ENCODE assay signal across 2 cellular contexts in the genomic region with DNA sequence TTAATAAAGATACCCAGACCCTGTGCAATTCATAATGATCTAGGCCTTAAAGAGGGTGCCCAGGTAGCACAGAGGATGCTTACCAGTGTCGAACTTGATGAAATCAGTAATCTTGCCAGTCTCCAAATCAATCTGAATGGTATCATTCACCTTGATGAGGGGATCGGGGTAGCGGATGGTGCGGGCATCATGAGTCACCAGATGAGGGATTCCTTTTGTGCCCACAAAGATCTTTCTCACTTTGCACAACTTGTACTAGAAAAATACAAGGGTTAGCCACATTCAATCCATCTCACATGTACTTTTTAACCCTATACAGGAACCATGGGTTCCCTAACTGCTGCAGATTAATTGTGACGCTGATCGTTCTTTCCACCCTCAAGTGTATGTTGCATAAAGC.
TF ChIP-seq lines count a peak whose summit lies in the region.

No MANE protein-coding gene starts in this region.

TF ChIP-seq in SK-N-SH, 30 proteins besides CTCF, POLR2A, EP300 and RAD21 (continued from another document):
- TF ChIP-seq, protein P1, sequence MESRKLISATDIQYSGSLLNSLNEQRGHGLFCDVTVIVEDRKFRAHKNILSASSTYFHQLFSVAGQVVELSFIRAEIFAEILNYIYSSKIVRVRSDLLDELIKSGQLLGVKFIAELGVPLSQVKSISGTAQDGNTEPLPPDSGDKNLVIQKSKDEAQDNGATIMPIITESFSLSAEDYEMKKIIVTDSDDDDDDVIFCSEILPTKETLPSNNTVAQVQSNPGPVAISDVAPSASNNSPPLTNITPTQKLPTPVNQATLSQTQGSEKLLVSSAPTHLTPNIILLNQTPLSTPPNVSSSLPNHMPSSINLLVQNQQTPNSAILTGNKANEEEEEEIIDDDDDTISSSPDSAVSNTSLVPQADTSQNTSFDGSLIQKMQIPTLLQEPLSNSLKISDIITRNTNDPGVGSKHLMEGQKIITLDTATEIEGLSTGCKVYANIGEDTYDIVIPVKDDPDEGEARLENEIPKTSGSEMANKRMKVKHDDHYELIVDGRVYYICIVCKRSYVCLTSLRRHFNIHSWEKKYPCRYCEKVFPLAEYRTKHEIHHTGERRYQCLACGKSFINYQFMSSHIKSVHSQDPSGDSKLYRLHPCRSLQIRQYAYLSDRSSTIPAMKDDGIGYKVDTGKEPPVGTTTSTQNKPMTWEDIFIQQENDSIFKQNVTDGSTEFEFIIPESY (IDR thresholded peaks at IDR 0.05; ENCODE audit: borderline replicate concordance, low read depth), result no peak
- TF ChIP-seq RCOR1 (IDR thresholded peaks at IDR 0.05; ENCODE audit: low read length), result no peak
- TF ChIP-seq, protein P2, sequence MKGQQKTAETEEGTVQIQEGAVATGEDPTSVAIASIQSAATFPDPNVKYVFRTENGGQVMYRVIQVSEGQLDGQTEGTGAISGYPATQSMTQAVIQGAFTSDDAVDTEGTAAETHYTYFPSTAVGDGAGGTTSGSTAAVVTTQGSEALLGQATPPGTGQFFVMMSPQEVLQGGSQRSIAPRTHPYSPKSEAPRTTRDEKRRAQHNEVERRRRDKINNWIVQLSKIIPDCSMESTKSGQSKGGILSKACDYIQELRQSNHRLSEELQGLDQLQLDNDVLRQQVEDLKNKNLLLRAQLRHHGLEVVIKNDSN (IDR thresholded peaks at IDR 0.05; ENCODE audit: borderline replicate concordance, low read depth), result no peak
- no peak for TF ChIP-seq GATA2 (CRISPR knock-in tag; IDR thresholded peaks at IDR 0.05)
- no peak for TF ChIP-seq FOXM1 (IDR thresholded peaks at IDR 0.05; ENCODE audit: low read depth)

TF ChIP-seq in SK-N-SH treated with all-trans-retinoic acid at 6 μM for 48 hours, 23 proteins besides CTCF, POLR2A, EP300 and RAD21 (continued from another document):
- TF ChIP-seq, protein P3, sequence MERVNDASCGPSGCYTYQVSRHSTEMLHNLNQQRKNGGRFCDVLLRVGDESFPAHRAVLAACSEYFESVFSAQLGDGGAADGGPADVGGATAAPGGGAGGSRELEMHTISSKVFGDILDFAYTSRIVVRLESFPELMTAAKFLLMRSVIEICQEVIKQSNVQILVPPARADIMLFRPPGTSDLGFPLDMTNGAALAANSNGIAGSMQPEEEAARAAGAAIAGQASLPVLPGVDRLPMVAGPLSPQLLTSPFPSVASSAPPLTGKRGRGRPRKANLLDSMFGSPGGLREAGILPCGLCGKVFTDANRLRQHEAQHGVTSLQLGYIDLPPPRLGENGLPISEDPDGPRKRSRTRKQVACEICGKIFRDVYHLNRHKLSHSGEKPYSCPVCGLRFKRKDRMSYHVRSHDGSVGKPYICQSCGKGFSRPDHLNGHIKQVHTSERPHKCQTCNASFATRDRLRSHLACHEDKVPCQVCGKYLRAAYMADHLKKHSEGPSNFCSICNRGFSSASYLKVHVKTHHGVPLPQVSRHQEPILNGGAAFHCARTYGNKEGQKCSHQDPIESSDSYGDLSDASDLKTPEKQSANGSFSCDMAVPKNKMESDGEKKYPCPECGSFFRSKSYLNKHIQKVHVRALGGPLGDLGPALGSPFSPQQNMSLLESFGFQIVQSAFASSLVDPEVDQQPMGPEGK (CRISPR knock-in tag; IDR thresholded peaks at IDR 0.05; ENCODE audit: borderline replicate concordance), result no peak
- TF ChIP-seq ZC3H10 (CRISPR knock-in tag; IDR thresholded peaks at IDR 0.05) (no peak), TCF4 (CRISPR knock-in tag; IDR thresholded peaks at IDR 0.05; ENCODE audit: borderline replicate concordance) (no peak), PPARA (CRISPR knock-in tag; IDR thresholded peaks at IDR 0.05; ENCODE audit: borderline replicate concordance) (no peak), RARB (CRISPR knock-in tag; IDR thresholded peaks at IDR 0.05) (no peak), ZFP30 (CRISPR knock-in tag; IDR thresholded peaks at IDR 0.05) (no peak), BACH2 (CRISPR knock-in tag; IDR thresholded peaks at IDR 0.05; ENCODE audit: borderline replicate concordance) (no peak), OSR1 (CRISPR knock-in tag; IDR thresholded peaks at IDR 0.05) (no peak), ZNF565 (CRISPR knock-in tag; conservative IDR thresholded peaks at IDR 0.05; ENCODE audit: low read depth) (no peak), ZNF70 (CRISPR knock-in tag; IDR thresholded peaks at IDR 0.05) (no peak), ZFP3 (CRISPR knock-in tag; IDR thresholded peaks at IDR 0.05) (no peak), POU6F1 (CRISPR knock-in tag; IDR thresholded peaks at IDR 0.05; ENCODE audit: borderline replicate concordance, low read depth) (no peak)
- TF ChIP-seq, protein P4, sequence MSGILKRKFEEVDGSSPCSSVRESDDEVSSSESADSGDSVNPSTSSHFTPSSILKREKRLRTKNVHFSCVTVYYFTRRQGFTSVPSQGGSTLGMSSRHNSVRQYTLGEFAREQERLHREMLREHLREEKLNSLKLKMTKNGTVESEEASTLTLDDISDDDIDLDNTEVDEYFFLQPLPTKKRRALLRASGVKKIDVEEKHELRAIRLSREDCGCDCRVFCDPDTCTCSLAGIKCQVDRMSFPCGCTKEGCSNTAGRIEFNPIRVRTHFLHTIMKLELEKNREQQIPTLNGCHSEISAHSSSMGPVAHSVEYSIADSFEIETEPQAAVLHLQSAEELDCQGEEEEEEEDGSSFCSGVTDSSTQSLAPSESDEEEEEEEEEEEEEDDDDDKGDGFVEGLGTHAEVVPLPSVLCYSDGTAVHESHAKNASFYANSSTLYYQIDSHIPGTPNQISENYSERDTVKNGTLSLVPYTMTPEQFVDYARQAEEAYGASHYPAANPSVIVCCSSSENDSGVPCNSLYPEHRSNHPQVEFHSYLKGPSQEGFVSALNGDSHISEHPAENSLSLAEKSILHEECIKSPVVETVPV (CRISPR knock-in tag; IDR thresholded peaks at IDR 0.05), result no peak
